19 cellular contexts compared by ENCODE assay signal in the genomic region with DNA sequence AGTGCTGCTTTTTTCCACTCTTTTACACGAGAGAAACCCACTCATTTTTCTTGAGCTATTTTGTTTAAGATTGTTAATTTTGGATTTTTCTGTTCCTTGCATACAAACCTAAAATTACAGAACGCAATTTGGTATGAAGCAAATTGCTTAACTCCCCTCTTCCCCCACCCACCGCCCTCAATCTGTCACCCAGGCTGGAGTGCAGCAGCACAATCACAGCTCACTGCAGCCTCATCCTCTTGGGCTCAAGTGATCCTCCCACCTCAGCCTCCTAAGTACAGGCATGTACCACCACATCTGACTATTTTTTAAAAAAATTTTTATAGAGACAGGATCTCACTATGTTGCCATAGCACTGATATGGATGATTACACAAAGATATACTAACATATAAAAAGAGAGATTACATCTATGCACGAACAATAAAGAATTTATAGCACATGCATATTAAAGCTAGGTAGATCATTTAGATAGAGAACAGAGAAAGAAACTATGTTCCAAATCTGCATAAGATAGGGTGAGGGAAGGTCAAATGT.
DNase-seq lines count a peak whose midpoint lies in the region; ATAC-seq and TF ChIP-seq lines count a peak whose summit lies in the region.
"Had no signal": no experiment of that assay in that cellular context is flagged by ENCODE, and none has a peak within 500 bp of the region (broad histone marks: within the 10 kb centered on the region; RNA-seq: fewer than 3 reads in every experiment).

No MANE protein-coding gene starts in this region.

- H3K27ac ChIP-seq in C4-2B (peak overlapping the region; percentile 89), RWPE1 (peak overlapping the region; percentile 65), smooth muscle cell (ENCODE audit: low read depth) (peak overlapping the region; percentile 76)

- peaks cover 22% of the 10 kb centered on the region for H3F3A ChIP-seq in smooth muscle cell (ENCODE audit: low read depth)

- no peaks in the 10 kb centered on the region for H3K9me3 ChIP-seq in smooth muscle cell (replicated peaks; ENCODE audit: low read depth)
- H3K9me3 ChIP-seq: lower lobe of right lung had no signal

- H3K4me2 ChIP-seq in smooth muscle cell = peak overlapping the region; percentile 32

- WGBS in smooth muscle cell (ENCODE audit: low lambda C conversion rate) = 83% methylated on average over 4 of the region's 4 CpGs

- POLR2A ChIA-PET in RWPE1 (lab: Yijun Ruan, JAX; ENCODE audit: low non-redundant PET) = interaction anchor here (1.1 kb wide), 1 partner anchor 25 kb away, joined by 3 read pairs; no protein-coding TSS in a partner anchor

- no peaks in the 10 kb centered on the region for H3K27me3 ChIP-seq in smooth muscle cell (ENCODE audit: low read depth)

- H3K9ac ChIP-seq in smooth muscle cell (ENCODE audit: low read depth) = no peak overlapping the region

- H3K4me1 Mint-ChIP-seq in memory B cell = peaks cover 4% of the 10 kb centered on the region

- TF ChIP-seq CTCF in C4-2B (conservative IDR thresholded peaks at IDR 0.05) (no peak), RWPE1 (conservative IDR thresholded peaks at IDR 0.05; ENCODE audit: low read depth) (no peak), smooth muscle cell (IDR thresholded peaks at IDR 0.05; ENCODE audit: borderline replicate concordance, insufficient read depth, poor library complexity, severe bottlenecking) (no peak)

- peak overlapping the region; percentile 35 for H3K27ac Mint-ChIP-seq in memory B cell
- H3K27ac Mint-ChIP-seq: activated naive CD4-positive, alpha-beta T cell treated with anti-CD3 and anti-CD28 coated beads, Interleukin-2, amount 10 ng/mL, durations not matched to agents 7 days and 5 days; immature natural killer cell; stimulated activated naive B cell treated with anti-CD40 and anti-IgM and Interleukin-4, amounts not matched to agents 10 μg/mL and 1 μg/mL and 100 μg/mL, for 72 hours had no signal

- no peak overlapping the region for H3K4me3 ChIP-seq in smooth muscle cell
- H3K4me3 ChIP-seq: lower lobe of right lung had no signal

- H3K36me3 Mint-ChIP-seq in memory B cell = no peaks in the 10 kb centered on the region
- H3K36me3 Mint-ChIP-seq: activated naive CD4-positive, alpha-beta T cell treated with anti-CD3 and anti-CD28 coated beads, Interleukin-2, amount 10 ng/mL, durations not matched to agents 7 days and 5 days; immature natural killer cell; natural killer cell treated with Interleukin-12 subunit alpha and Interleukin-12 subunit beta and Interleukin-15 and Interleukin-18, amount 100 ng/mL, for 72 hours; stimulated activated naive B cell treated with anti-CD40 and anti-IgM and Interleukin-4, amounts not matched to agents 10 μg/mL and 1 μg/mL and 100 μg/mL, for 72 hours had no signal

- H2AFZ ChIP-seq in smooth muscle cell (ENCODE audit: low read depth) = no peak overlapping the region

- peaks cover 10% of the 10 kb centered on the region for H3K4me1 ChIP-seq in smooth muscle cell (ENCODE audit: low read depth)

- CTCF ChIA-PET in RWPE1 (lab: Yijun Ruan, JAX) = interaction anchor here (0.7 kb wide), 1 partner anchor 14 kb away, joined by 3 read pairs; no protein-coding TSS in a partner anchor

- H3K9me3 Mint-ChIP-seq in memory B cell = no peaks in the 10 kb centered on the region
- H3K9me3 Mint-ChIP-seq: activated naive CD4-positive, alpha-beta T cell treated with anti-CD3 and anti-CD28 coated beads, Interleukin-2, amount 10 ng/mL, durations not matched to agents 7 days and 5 days; immature natural killer cell; natural killer cell treated with Interleukin-12 subunit alpha and Interleukin-12 subunit beta and Interleukin-15 and Interleukin-18, amount 100 ng/mL, for 72 hours; stimulated activated naive B cell treated with anti-CD40 and anti-IgM and Interleukin-4, amounts not matched to agents 10 μg/mL and 1 μg/mL and 100 μg/mL, for 72 hours had no signal

- DNase-seq in RWPE1 (ENCODE audit: low spot score) (no peak), memory B cell (ENCODE audit: low spot score in 2 of 2) (no peak), smooth muscle cell (lab: John Stamatoyannopoulos, UW; ENCODE audit: unreplicated experiment) (no peak), SKM-1 treated with dmso at 0.1 percent for 144 hours (lab: John Stamatoyannopoulos, UW; ENCODE audit: unreplicated experiment) (no peak), NCI-H1092 treated with DMSO at 0.1 percent for 48 hours (lab: John Stamatoyannopoulos, UW) (no peak), NCI-H1694 treated with DMSO at 0.1 percent for 48 hours (lab: John Stamatoyannopoulos, UW) (no peak)
- DNase-seq: activated CD4-positive, alpha-beta T cell treated with anti-CD3 and anti-CD28 coated beads, Interleukin-2, amount 50 U/mL, for 1 hour; activated naive CD4-positive, alpha-beta T cell treated with anti-CD3 and anti-CD28 coated beads, Interleukin-2, amount 10 ng/mL, durations not matched to agents 7 days and 5 days; activated T-cell treated with anti-CD3 and anti-CD28 coated beads for 4 hours; dermis blood vessel endothelial cell; immature natural killer cell; KBM-7; lower lobe of right lung; NCI-H1105; stimulated activated CD4-positive, alpha-beta T cell treated with anti-CD3 and anti-CD28 coated beads, Interleukin-15, amount 100 ng/mL, for 24 hours; stimulated activated naive B cell treated with anti-CD40 and anti-IgM and Interleukin-4, amounts not matched to agents 10 μg/mL and 1 μg/mL and 100 μg/mL, for 72 hours had no signal

- H3K36me3 ChIP-seq in smooth muscle cell (ENCODE audit: low read depth) = no peaks in the 10 kb centered on the region
- H3K36me3 ChIP-seq: lower lobe of right lung had no signal

- H3K79me2 ChIP-seq in smooth muscle cell (ENCODE audit: low read depth) = no peaks in the 10 kb centered on the region

- no peaks in the 10 kb centered on the region for H3K27me3 Mint-ChIP-seq in memory B cell
- H3K27me3 Mint-ChIP-seq: natural killer cell treated with Interleukin-12 subunit alpha and Interleukin-12 subunit beta and Interleukin-15 and Interleukin-18, amount 100 ng/mL, for 72 hours; stimulated activated naive B cell treated with anti-CD40 and anti-IgM and Interleukin-4, amounts not matched to agents 10 μg/mL and 1 μg/mL and 100 μg/mL, for 72 hours had no signal

- ATAC-seq in memory B cell (ENCODE audit: low read depth) (no peak), GM21723 (IDR thresholded peaks at IDR 0.05; ENCODE audit: unreplicated experiment) (no peak)
- ATAC-seq: natural killer cell treated with Interleukin-12 subunit alpha and Interleukin-12 subunit beta and Interleukin-15 and Interleukin-18, amount 100 ng/mL, for 72 hours; stimulated activated naive B cell treated with anti-CD40 and anti-IgM and Interleukin-4, amounts not matched to agents 10 μg/mL and 1 μg/mL and 100 μg/mL, for 72 hours had no signal

- no peaks in the 10 kb centered on the region for H4K20me1 ChIP-seq in smooth muscle cell (ENCODE audit: low read depth)

- H3K4me3 Mint-ChIP-seq in memory B cell = no peak overlapping the region
- H3K4me3 Mint-ChIP-seq: activated naive CD4-positive, alpha-beta T cell treated with anti-CD3 and anti-CD28 coated beads, Interleukin-2, amount 10 ng/mL, durations not matched to agents 7 days and 5 days; immature natural killer cell; natural killer cell treated with Interleukin-12 subunit alpha and Interleukin-12 subunit beta and Interleukin-15 and Interleukin-18, amount 100 ng/mL, for 72 hours; stimulated activated naive B cell treated with anti-CD40 and anti-IgM and Interleukin-4, amounts not matched to agents 10 μg/mL and 1 μg/mL and 100 μg/mL, for 72 hours had no signal
